Comparison of ENCODE assay signal across 1 cellular context in genomic region chr16:2003827-2004641, GRCh38.
A peak's percentile ranks its signal among the peaks of the same experiment; 100 is the strongest.
TF ChIP-seq lines count a peak whose summit lies in the region.

No MANE protein-coding gene starts in this region.

TF ChIP-seq in HEK293, 187 proteins besides CTCF, POLR2A, EP300 and RAD21 (continued from another document and continues in another):
- TF ChIP-seq PRDM6 (tag by site-specific recombination; IDR thresholded peaks at IDR 0.05) (no peak), ZNF48 (tag by site-specific recombination; IDR thresholded peaks at IDR 0.05) (no peak), ZNF624 (tag by site-specific recombination; IDR thresholded peaks at IDR 0.05) (no peak), ZNF114 (tag by site-specific recombination; IDR thresholded peaks at IDR 0.05) (no peak), ZNF140 (tag by site-specific recombination; IDR thresholded peaks at IDR 0.05) (no peak), YY2 (tag by site-specific recombination; IDR thresholded peaks at IDR 0.05) (peak; percentile 54), ZSCAN30 (tag by site-specific recombination; IDR thresholded peaks at IDR 0.05) (peak; percentile 90), ZNF549 (tag by site-specific recombination; IDR thresholded peaks at IDR 0.05) (no peak), ZFP37 (tag by site-specific recombination; IDR thresholded peaks at IDR 0.05) (no peak), ZBTB17 (tag by site-specific recombination; IDR thresholded peaks at IDR 0.05) (peak; percentile 78), SETDB1 (IDR thresholded peaks at IDR 0.05; ENCODE audit: insufficient read length, low read length) (no peak), KLF16 (tag by site-specific recombination; IDR thresholded peaks at IDR 0.05) (peak; percentile 87), BCL11B (tag by site-specific recombination; IDR thresholded peaks at IDR 0.05; ENCODE audit: low read depth) (no peak), ZSCAN23 (tag by site-specific recombination; IDR thresholded peaks at IDR 0.05) (no peak), ZNF184 (tag by site-specific recombination; IDR thresholded peaks at IDR 0.05) (no peak), PATZ1 (tag by site-specific recombination; IDR thresholded peaks at IDR 0.05) (peak; percentile 72), ZBTB10 (tag by site-specific recombination; IDR thresholded peaks at IDR 0.05) (no peak), MEIS1 (CRISPR knock-in tag; IDR thresholded peaks at IDR 0.05; ENCODE audit: borderline replicate concordance) (no peak), ZNF18 (tag by site-specific recombination; IDR thresholded peaks at IDR 0.05) (no peak), ZSCAN5A (tag by site-specific recombination; IDR thresholded peaks at IDR 0.05) (no peak), ZNF785 (tag by site-specific recombination; IDR thresholded peaks at IDR 0.05) (no peak), ZBTB44 (tag by site-specific recombination; IDR thresholded peaks at IDR 0.05) (peak; percentile 51; the same call in 1 of the 2 replicates), ZNF521 (tag by site-specific recombination; IDR thresholded peaks at IDR 0.05) (no peak), ZNF24 (tag by site-specific recombination; IDR thresholded peaks at IDR 0.05) (0 out of 2 replicates have a peak, but pooled peaks have one; percentile 43), GLI2 (tag by site-specific recombination; IDR thresholded peaks at IDR 0.05; ENCODE audit: borderline replicate concordance, low read depth) (no peak), TSHZ1 (tag by site-specific recombination; IDR thresholded peaks at IDR 0.05; ENCODE audit: borderline replicate concordance) (no peak), PRDM2 (tag by site-specific recombination; IDR thresholded peaks at IDR 0.05; ENCODE audit: borderline replicate concordance) (no peak; the same call in 1 of the 2 replicates), ZNF561 (tag by site-specific recombination; IDR thresholded peaks at IDR 0.05; ENCODE audit: borderline replicate concordance) (peak; percentile 69; the same call in 1 of the 2 replicates), ZBTB8A (tag by site-specific recombination; IDR thresholded peaks at IDR 0.05) (peak; percentile 25; the same call in 1 of the 2 replicates), ZNF791 (tag by site-specific recombination; IDR thresholded peaks at IDR 0.05) (no peak), AEBP2 (tag by site-specific recombination; IDR thresholded peaks at IDR 0.05; ENCODE audit: borderline replicate concordance) (no peak), SP3 (tag by site-specific recombination; IDR thresholded peaks at IDR 0.05) (peak; percentile 65), FEZF1 (tag by site-specific recombination; IDR thresholded peaks at IDR 0.05) (no peak), ZNF792 (tag by site-specific recombination; IDR thresholded peaks at IDR 0.05) (no peak), OVOL3 (tag by site-specific recombination; IDR thresholded peaks at IDR 0.05) (no peak), IKZF3 (tag by site-specific recombination; IDR thresholded peaks at IDR 0.05) (no peak; the same call in 1 of the 2 replicates)
